9 cellular contexts compared by ENCODE assay signal in the genomic region with DNA sequence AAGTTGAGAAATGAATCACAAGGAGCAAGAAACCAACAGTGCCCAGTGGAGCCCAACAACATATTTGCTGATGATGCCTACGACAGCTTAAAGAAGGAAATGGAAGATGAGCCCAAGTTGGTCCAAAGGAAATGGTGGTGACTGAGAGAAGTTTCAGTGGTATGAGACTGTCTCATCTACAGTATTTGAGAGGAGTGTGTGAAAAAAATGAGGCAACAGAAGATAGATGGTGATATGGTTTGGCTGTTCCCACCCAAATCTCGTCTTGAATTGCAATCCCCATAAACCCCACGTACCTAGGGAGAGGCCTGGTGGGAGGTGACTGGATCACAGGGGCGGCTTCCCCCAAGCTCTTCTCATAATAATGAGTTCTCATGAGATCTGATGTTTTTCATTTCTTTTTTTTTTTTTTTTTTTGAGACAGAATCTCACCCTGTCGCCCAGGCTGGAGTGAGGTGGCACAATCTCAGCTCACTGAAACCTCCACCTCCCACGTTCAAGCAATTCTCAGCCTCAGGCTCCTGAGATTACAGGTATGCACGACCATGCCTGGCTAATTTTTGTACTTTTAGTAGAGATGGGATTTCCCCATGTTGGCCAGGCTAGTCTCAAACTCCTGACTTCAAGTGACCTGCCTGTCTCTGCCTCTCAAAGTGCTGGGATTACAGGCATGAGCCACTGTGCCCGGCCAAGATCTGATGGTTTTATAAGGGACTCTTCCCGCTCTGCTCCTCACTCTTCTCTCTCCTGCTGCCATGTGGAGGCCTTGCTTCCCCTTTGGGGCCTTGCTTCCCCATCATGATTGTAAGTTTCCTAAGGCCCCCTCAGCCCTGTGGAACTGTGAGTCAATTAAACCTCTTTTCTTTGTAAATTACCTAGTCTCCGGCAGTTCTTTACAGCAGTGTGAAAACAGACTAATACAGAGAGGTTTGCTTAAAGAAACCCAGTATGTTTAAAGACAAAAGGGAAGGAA. TPM values are rescaled to one million over a fixed set of nuclear protein-coding genes. Genes with fewer than 3 reads are reported as not detected.
A peak's percentile ranks its signal among the peaks of the same experiment; 100 is the strongest.
DNase-seq lines count a peak whose midpoint lies in the region; ATAC-seq, FAIRE-seq and TF ChIP-seq lines count a peak whose summit lies in the region.
"Had no signal": no experiment of that assay in that cellular context is flagged by ENCODE, and none has a peak within 500 bp of the region (broad histone marks: within the 10 kb centered on the region; RNA-seq: fewer than 3 reads in every experiment).

No MANE protein-coding gene starts in this region.

- no peak for TF ChIP-seq CTCF in thyroid gland (IDR thresholded peaks at IDR 0.05)

- H3K27ac ChIP-seq in thyroid gland = no peak overlapping the region

- DNase-seq in CD1c-positive myeloid dendritic cell (ENCODE audit: extremely low spot score) = peak; percentile 40
- DNase-seq in H54 (ENCODE audit: insufficient read length, low spot score) = no peak
- DNase-seq in thyroid gland = no peak
- no peak for DNase-seq in AML-193 (lab: John Stamatoyannopoulos, UW)
- DNase-seq in HCEC 1CT = no peak

- no peak for FAIRE-seq in H54 (lab: Jason Lieb, UNC)
- FAIRE-seq: keratinocyte had no signal

- peaks cover 35% of the 10 kb centered on the region for H3K4me1 Mint-ChIP-seq in activated naive CD4-positive, alpha-beta T cell treated with anti-CD3 and anti-CD28 coated beads, Interleukin-2, amount 50 U/mL, for 24 hours

- TF ChIP-seq POLR2A in H54 (IDR thresholded peaks at IDR 0.05; ENCODE audit: low read depth, low read length) (no peak), thyroid gland (IDR thresholded peaks at IDR 0.05) (no peak)

- H3K9me3 Mint-ChIP-seq in activated naive CD4-positive, alpha-beta T cell treated with anti-CD3 and anti-CD28 coated beads, Interleukin-2, amount 50 U/mL, for 24 hours = no peaks in the 10 kb centered on the region

- H3K27ac Mint-ChIP-seq in activated naive CD4-positive, alpha-beta T cell treated with anti-CD3 and anti-CD28 coated beads, Interleukin-2, amount 50 U/mL, for 24 hours = peak overlapping the region; percentile 94

- intact Hi-C loops in thyroid gland (cut with DNase I) = no loop called here

- WGBS in thyroid gland, 2 donors = 80 to 82% methylated on average over 10 of the region's 10 CpGs

- no peak overlapping the region for H3K4me3 ChIP-seq in thyroid gland (replicated peaks in 1 of 3)

- H3K4me3 Mint-ChIP-seq in activated naive CD4-positive, alpha-beta T cell treated with anti-CD3 and anti-CD28 coated beads, Interleukin-2, amount 50 U/mL, for 24 hours = peak overlapping the region; percentile 28

- H3K36me3 ChIP-seq in thyroid gland = no peaks in the 10 kb centered on the region

- H3K36me3 Mint-ChIP-seq in activated naive CD4-positive, alpha-beta T cell treated with anti-CD3 and anti-CD28 coated beads, Interleukin-2, amount 50 U/mL, for 24 hours = peaks cover 31% of the 10 kb centered on the region

- peak; percentile 85 for ATAC-seq in GM19438 (IDR thresholded peaks at IDR 0.05; ENCODE audit: low read depth, unreplicated experiment)
- peak; percentile 71 for ATAC-seq in HG03196 (IDR thresholded peaks at IDR 0.05; ENCODE audit: unreplicated experiment)

- no peaks in the 10 kb centered on the region for H3K27me3 Mint-ChIP-seq in activated naive CD4-positive, alpha-beta T cell treated with anti-CD3 and anti-CD28 coated beads, Interleukin-2, amount 50 U/mL, for 24 hours

- no peaks in the 10 kb centered on the region for H3K4me1 ChIP-seq in thyroid gland

- no peaks in the 10 kb centered on the region for H3K27me3 ChIP-seq in thyroid gland

- no peaks in the 10 kb centered on the region for H3K9me3 ChIP-seq in thyroid gland

RNA-seq across cellular contexts. Expression of a gene that starts 30.2 kb away (rescaled TPM):
- not detected for total RNA-seq in thyroid gland

RNA-seq across cellular contexts. Expression of a gene that starts 36.2 kb away (rescaled TPM):
- 10 to 100 TPM in 1 of 4 donors, 1 to 10 TPM in 3; 5.5 to 11.6 (median 8.6) TPM for total RNA-seq in thyroid gland

RNA-seq across cellular contexts. Expression of a gene that starts 59.4 kb away (rescaled TPM):
- total RNA-seq in thyroid gland = 10 to 100 TPM; 15.9 to 28.6 (median 22.5) TPM
